Comparison of ENCODE assay signal across 8 cellular contexts in the genomic region with DNA sequence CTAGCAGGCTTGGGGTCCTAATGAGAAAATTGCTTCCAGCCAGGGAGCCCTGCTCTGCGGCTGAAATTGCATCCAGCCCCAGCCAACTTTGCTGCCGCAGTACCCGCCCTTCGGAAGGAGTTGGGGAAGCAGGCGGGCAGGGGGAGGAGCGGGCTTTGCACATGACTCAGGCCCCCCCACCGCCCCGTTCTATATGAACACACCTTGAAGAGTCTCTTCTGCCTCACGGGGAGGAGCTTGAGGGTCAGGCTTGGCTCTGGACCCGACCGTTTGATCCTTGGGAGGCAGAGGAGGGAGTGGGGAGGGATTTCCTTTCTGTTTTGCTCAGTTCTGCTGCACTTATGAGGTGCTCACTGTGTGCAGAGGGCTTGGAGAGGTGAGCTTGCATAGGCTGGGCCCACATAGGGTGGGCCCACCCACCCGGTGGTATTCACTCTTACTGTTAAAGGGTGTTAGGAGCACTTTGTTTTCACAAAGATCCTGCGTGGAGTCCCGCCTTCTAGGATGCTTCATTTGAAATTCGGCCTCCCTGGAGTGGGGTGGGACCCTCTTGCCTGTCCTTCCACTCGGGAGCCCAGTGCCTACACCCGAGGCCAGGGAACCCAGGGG.
A peak's percentile ranks its signal among the peaks of the same experiment; 100 is the strongest.
DNase-seq lines count a peak whose midpoint lies in the region; TF ChIP-seq lines count a peak whose summit lies in the region.

No MANE protein-coding gene starts in this region.

- in situ Hi-C loops in GM13976 (cut with MboI; ENCODE audit: low sequenced_read_pairs, unreplicated experiment): no loop called here

- H3K9me3 ChIP-seq in muscle layer of colon (ENCODE audit: low read length): no peaks in the 10 kb centered on the region

- H3K4me1 ChIP-seq in ACC112 (ENCODE audit: control insufficient read depth, insufficient read depth, low read length, unreplicated experiment) (peaks cover 69% of the 10 kb centered on the region), muscle layer of colon (ENCODE audit: insufficient read depth, low read length) (peaks cover 96% of the 10 kb centered on the region)

- H3K4me3 ChIP-seq in ACC112 (ENCODE audit: low read depth, low read length) (peak overlapping the region; percentile 64), muscle layer of colon (ENCODE audit: low read depth in 1 of 2, low read length in 2 of 2) (peak overlapping the region in 1 of 2 donors; percentile 39)

- no peaks in the 10 kb centered on the region for H3K27me3 ChIP-seq in ACC112 (ENCODE audit: insufficient read depth, low read length)
- no peaks in the 10 kb centered on the region for H3K27me3 ChIP-seq in muscle layer of colon (ENCODE audit: control insufficient read depth in 1 of 2, insufficient read depth in 2 of 2, low read length in 2 of 2)

- peak; percentile 95 for DNase-seq in NCI-H226
- no peak for DNase-seq in epithelial cell of prostate (ENCODE audit: low read depth, low spot score)
- DNase-seq in cortex of kidney (lab: John Stamatoyannopoulos, UW): no peak
- no peak for DNase-seq in activated CD4-positive, alpha-beta T cell treated with anti-CD3 and anti-CD28 coated beads for 48 hours
- no peak for DNase-seq in activated naive CD4-positive, alpha-beta T cell treated with anti-CD3 and anti-CD28 coated beads, Interleukin-2, amount 50 U/mL, for 16 hours
- no peak for DNase-seq in GM13976 (ENCODE audit: low spot score)

- H3K27ac ChIP-seq in ACC112 (ENCODE audit: low read depth, low read length) (peak overlapping the region; percentile 80), epithelial cell of prostate (peak overlapping the region; percentile 88), muscle layer of colon (ENCODE audit: low read depth, low read length) (peak overlapping the region; percentile 92)

- peaks cover 54% of the 10 kb centered on the region for H3K79me2 ChIP-seq in ACC112 (ENCODE audit: control insufficient read depth, insufficient read depth, low read length, unreplicated experiment)

- H3K9ac ChIP-seq in muscle layer of colon (ENCODE audit: low read length): peak overlapping the region; percentile 15

- H3K36me3 ChIP-seq in ACC112 (ENCODE audit: insufficient read depth, low read length): no peaks in the 10 kb centered on the region
- no peaks in the 10 kb centered on the region for H3K36me3 ChIP-seq in muscle layer of colon (ENCODE audit: insufficient read depth, low read length)

- no peak for TF ChIP-seq CTCF in GM13976 (IDR thresholded peaks at IDR 0.05; ENCODE audit: borderline replicate concordance, control extremely low read depth, extremely low read depth, insufficient read depth, missing control alignments)

- H2AFZ ChIP-seq in ACC112 (ENCODE audit: low read length, unreplicated experiment): no peak overlapping the region
